ENCODE assay signal across 9 cellular contexts in genomic region chr18:44759925-44760342, GRCh38.
DNase-seq lines count a peak whose midpoint lies in the region; ATAC-seq and TF ChIP-seq lines count a peak whose summit lies in the region.
"Had no signal": no experiment of that assay in that cellular context is flagged by ENCODE, and none has a peak within 500 bp of the region (broad histone marks: within the 10 kb centered on the region; RNA-seq: fewer than 3 reads in every experiment).

No MANE protein-coding gene starts in this region.

- POLR2A ChIA-PET in activated naive CD8-positive, alpha-beta T cell treated with anti-CD3 and anti-CD28 coated beads, Interleukin-2, amount 10 ng/mL, durations not matched to agents 7 days and 5 days (lab: Charles Lee): interaction anchor here (0.8 to 1.2 kb wide), 3 partner anchors 8 to 80 kb away, joined by 3 read pairs; partner anchors contain the start of gene SETBP1
- POLR2A ChIA-PET in PC-3 (lab: Charles Lee; ENCODE audit: unreplicated experiment): no interaction called here

- H3K4me3 ChIP-seq in PC-3 (ENCODE audit: low read length): no peak overlapping the region
- H3K4me3 ChIP-seq: lower lobe of right lung had no signal

- H3K9ac ChIP-seq in PC-3 (ENCODE audit: low read length): no peak overlapping the region

- no peaks in the 10 kb centered on the region for H3K9me2 ChIP-seq in PC-3 (replicated peaks; ENCODE audit: low read length)

- ATAC-seq in GM19395 (IDR thresholded peaks at IDR 0.05; ENCODE audit: unreplicated experiment): peak; percentile 69
- ATAC-seq in HG03280 (IDR thresholded peaks at IDR 0.05; ENCODE audit: unreplicated experiment): peak; percentile 57
- peak; percentile 51 for ATAC-seq in activated naive CD8-positive, alpha-beta T cell treated with anti-CD3 and anti-CD28 coated beads, Interleukin-2, amount 10 ng/mL, durations not matched to agents 7 days and 5 days (ENCODE audit: low read depth)
- no peak for ATAC-seq in PC-3

- H3K27me3 Mint-ChIP-seq in CD14-positive monocyte (ENCODE audit: low read depth in 3 of 3): peaks cover 12 to 31% (median 28%) of the 10 kb centered on the region in 3 donors
- no peaks in the 10 kb centered on the region for H3K27me3 Mint-ChIP-seq in activated naive CD8-positive, alpha-beta T cell treated with anti-CD3 and anti-CD28 coated beads, Interleukin-2, amount 10 ng/mL, durations not matched to agents 7 days and 5 days
- H3K27me3 Mint-ChIP-seq in endothelial cell (ENCODE audit: unreplicated experiment): peaks cover 3% of the 10 kb centered on the region

- H3K27ac Mint-ChIP-seq in CD14-positive monocyte (peak overlapping the region; percentile 91 to 96 (median 93)), endothelial cell (ENCODE audit: unreplicated experiment) (no peak overlapping the region)
- H3K27ac Mint-ChIP-seq in activated naive CD8-positive, alpha-beta T cell treated with anti-CD3 and anti-CD28 coated beads, Interleukin-2, amount 10 ng/mL, durations not matched to agents 7 days and 5 days: peak overlapping the region; percentile 98

- no peaks in the 10 kb centered on the region for H3K4me1 ChIP-seq in PC-3 (ENCODE audit: insufficient read depth, low read length)

- no peaks in the 10 kb centered on the region for H3K79me2 ChIP-seq in PC-3 (ENCODE audit: low read length)

- H3K9me3 ChIP-seq in PC-3 (ENCODE audit: low read length): no peaks in the 10 kb centered on the region
- H3K9me3 ChIP-seq: lower lobe of right lung had no signal

- CTCF ChIA-PET in PC-3 (lab: Charles Lee): no interaction called here

- TF ChIP-seq CTCF in CD14-positive monocyte (IDR thresholded peaks at IDR 0.05) (no peak), endothelial cell (IDR thresholded peaks at IDR 0.05; ENCODE audit: unreplicated experiment) (no peak), PC-3 (conservative IDR thresholded peaks at IDR 0.05; ENCODE audit: low read depth, low read length) (no peak)

- intact Hi-C loops in CD14-positive monocyte (cut with micrococcal nuclease): no loop called here
- intact Hi-C loops in PC-3 (cut with micrococcal nuclease): no loop called here

- H3K4me1 Mint-ChIP-seq in CD14-positive monocyte: peaks cover 31% of the 10 kb centered on the region
- peaks cover 22% of the 10 kb centered on the region for H3K4me1 Mint-ChIP-seq in activated naive CD8-positive, alpha-beta T cell treated with anti-CD3 and anti-CD28 coated beads, Interleukin-2, amount 10 ng/mL, durations not matched to agents 7 days and 5 days
- peaks cover 28% of the 10 kb centered on the region for H3K4me1 Mint-ChIP-seq in endothelial cell (ENCODE audit: unreplicated experiment)

- H3K27me3 ChIP-seq in PC-3 (ENCODE audit: low read length): no peaks in the 10 kb centered on the region

- H2AFZ ChIP-seq in PC-3 (ENCODE audit: low read length): no peak overlapping the region

- H3K36me3 Mint-ChIP-seq in CD14-positive monocyte (peaks cover 8 to 22% of the 10 kb centered on the region in 2 donors), endothelial cell (ENCODE audit: low read depth, unreplicated experiment) (peaks cover 32% of the 10 kb centered on the region)
- peaks cover 13% of the 10 kb centered on the region for H3K36me3 Mint-ChIP-seq in activated naive CD8-positive, alpha-beta T cell treated with anti-CD3 and anti-CD28 coated beads, Interleukin-2, amount 10 ng/mL, durations not matched to agents 7 days and 5 days

- DNase-seq in CD14-positive monocyte (ENCODE audit: low spot score) (no peak), endothelial cell (ENCODE audit: low spot score) (no peak), PC-3 (no peak), inferior parietal cortex (ENCODE audit: extremely low spot score) (no peak), dedifferentiated amniotic fluid mesenchymal stem cell (ENCODE audit: extremely low spot score) (no peak)
- no peak for DNase-seq in activated naive CD8-positive, alpha-beta T cell treated with anti-CD3 and anti-CD28 coated beads, Interleukin-2, amount 10 ng/mL, durations not matched to agents 7 days and 5 days
- DNase-seq: lower lobe of right lung had no signal

- H4K20me1 ChIP-seq in PC-3 (ENCODE audit: low read length): no peaks in the 10 kb centered on the region

- no peak overlapping the region for H3K27ac ChIP-seq in PC-3 (ENCODE audit: low read length)

- no peaks in the 10 kb centered on the region for H3K36me3 ChIP-seq in PC-3 (ENCODE audit: low read depth, low read length)
- H3K36me3 ChIP-seq: lower lobe of right lung had no signal

- BruUV-seq in PC-3 (replicated peaks; lab: Mats Ljungman, UMichigan): no TSS peak

- no peak overlapping the region for H3K4me2 ChIP-seq in PC-3 (ENCODE audit: low read length)

- no peaks in the 10 kb centered on the region for H3F3A ChIP-seq in PC-3 (ENCODE audit: low read length, unreplicated experiment)

- H3K4me3 Mint-ChIP-seq in CD14-positive monocyte: peak overlapping the region in 1 of 2 donors; percentile 86
- H3K4me3 Mint-ChIP-seq in activated naive CD8-positive, alpha-beta T cell treated with anti-CD3 and anti-CD28 coated beads, Interleukin-2, amount 10 ng/mL, durations not matched to agents 7 days and 5 days: peak overlapping the region; percentile 80
- no peak overlapping the region for H3K4me3 Mint-ChIP-seq in endothelial cell (ENCODE audit: unreplicated experiment)

- H3K9me3 Mint-ChIP-seq in CD14-positive monocyte (peaks cover 0 to 3% (median 0%) of the 10 kb centered on the region in 7 donors), endothelial cell (ENCODE audit: unreplicated experiment) (no peaks in the 10 kb centered on the region)
- H3K9me3 Mint-ChIP-seq in activated naive CD8-positive, alpha-beta T cell treated with anti-CD3 and anti-CD28 coated beads, Interleukin-2, amount 10 ng/mL, durations not matched to agents 7 days and 5 days: peaks cover 4% of the 10 kb centered on the region
